1 cellular context compared by ENCODE assay signal in the genomic region with DNA sequence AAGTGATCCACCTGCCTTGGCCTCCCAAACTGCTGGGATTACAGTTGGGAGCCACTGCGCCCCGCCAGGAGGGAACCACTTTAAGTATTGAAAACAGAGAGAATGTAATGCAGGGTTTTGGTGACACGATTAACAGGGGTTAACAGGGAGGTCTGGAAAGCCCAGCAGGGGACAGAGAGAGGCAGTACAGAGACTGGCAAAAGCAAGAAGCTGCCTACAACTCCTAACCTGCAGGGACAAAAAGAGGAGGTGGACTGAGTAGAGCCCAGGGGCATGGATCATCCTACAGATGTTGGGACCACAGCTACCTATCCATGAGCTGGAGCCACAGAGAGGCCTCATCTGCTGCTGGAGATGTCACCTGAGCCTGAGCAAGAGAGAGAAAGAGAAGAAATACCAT.
TF ChIP-seq lines count a peak whose summit lies in the region.

No MANE protein-coding gene starts in this region.

TF ChIP-seq in K562, 482 proteins besides CTCF, POLR2A, EP300 and RAD21:
- TF ChIP-seq, protein P1, sequence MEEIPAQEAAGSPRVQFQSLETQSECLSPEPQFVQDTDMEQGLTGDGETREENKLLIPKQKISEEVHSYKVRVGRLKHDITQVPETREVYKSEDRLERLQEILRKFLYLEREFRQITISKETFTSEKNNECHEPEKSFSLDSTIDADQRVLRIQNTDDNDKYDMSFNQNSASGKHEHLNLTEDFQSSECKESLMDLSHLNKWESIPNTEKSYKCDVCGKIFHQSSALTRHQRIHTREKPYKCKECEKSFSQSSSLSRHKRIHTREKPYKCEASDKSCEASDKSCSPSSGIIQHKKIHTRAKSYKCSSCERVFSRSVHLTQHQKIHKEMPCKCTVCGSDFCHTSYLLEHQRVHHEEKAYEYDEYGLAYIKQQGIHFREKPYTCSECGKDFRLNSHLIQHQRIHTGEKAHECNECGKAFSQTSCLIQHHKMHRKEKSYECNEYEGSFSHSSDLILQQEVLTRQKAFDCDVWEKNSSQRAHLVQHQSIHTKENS (CRISPR knock-in tag; IDR thresholded peaks at IDR 0.05), result no peak
- TF ChIP-seq MEIS2 (IDR thresholded peaks at IDR 0.05; ENCODE audit: partially characterized antibody), result no peak
- TF ChIP-seq, protein P2, sequence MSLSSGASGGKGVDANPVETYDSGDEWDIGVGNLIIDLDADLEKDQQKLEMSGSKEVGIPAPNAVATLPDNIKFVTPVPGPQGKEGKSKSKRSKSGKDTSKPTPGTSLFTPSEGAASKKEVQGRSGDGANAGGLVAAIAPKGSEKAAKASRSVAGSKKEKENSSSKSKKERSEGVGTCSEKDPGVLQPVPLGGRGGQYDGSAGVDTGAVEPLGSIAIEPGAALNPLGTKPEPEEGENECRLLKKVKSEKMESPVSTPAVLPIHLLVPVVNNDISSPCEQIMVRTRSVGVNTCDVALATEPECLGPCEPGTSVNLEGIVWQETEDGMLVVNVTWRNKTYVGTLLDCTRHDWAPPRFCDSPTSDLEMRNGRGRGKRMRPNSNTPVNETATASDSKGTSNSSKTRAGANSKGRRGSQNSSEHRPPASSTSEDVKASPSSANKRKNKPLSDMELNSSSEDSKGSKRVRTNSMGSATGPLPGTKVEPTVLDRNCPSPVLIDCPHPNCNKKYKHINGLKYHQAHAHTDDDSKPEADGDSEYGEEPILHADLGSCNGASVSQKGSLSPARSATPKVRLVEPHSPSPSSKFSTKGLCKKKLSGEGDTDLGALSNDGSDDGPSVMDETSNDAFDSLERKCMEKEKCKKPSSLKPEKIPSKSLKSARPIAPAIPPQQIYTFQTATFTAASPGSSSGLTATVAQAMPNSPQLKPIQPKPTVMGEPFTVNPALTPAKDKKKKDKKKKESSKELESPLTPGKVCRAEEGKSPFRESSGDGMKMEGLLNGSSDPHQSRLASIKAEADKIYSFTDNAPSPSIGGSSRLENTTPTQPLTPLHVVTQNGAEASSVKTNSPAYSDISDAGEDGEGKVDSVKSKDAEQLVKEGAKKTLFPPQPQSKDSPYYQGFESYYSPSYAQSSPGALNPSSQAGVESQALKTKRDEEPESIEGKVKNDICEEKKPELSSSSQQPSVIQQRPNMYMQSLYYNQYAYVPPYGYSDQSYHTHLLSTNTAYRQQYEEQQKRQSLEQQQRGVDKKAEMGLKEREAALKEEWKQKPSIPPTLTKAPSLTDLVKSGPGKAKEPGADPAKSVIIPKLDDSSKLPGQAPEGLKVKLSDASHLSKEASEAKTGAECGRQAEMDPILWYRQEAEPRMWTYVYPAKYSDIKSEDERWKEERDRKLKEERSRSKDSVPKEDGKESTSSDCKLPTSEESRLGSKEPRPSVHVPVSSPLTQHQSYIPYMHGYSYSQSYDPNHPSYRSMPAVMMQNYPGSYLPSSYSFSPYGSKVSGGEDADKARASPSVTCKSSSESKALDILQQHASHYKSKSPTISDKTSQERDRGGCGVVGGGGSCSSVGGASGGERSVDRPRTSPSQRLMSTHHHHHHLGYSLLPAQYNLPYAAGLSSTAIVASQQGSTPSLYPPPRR (CRISPR knock-in tag; IDR thresholded peaks at IDR 0.05; ENCODE audit: borderline replicate concordance), result no peak
- no peak for TF ChIP-seq SRSF3 (IDR thresholded peaks at IDR 0.05; ENCODE audit: insufficient read depth, low read length)
- TF ChIP-seq ZBTB1 (CRISPR knock-in tag; IDR thresholded peaks at IDR 0.05; ENCODE audit: borderline replicate concordance, low read depth), result no peak
- no peak for TF ChIP-seq KLF1 (tag; IDR thresholded peaks at IDR 0.05)
- TF ChIP-seq TEAD2 (tag; IDR thresholded peaks at IDR 0.05), result no peak
- TF ChIP-seq U2AF1 (optimal IDR thresholded peaks at IDR 0.05; ENCODE audit: low read depth, low read length), result no peak
- TF ChIP-seq, protein P3, sequence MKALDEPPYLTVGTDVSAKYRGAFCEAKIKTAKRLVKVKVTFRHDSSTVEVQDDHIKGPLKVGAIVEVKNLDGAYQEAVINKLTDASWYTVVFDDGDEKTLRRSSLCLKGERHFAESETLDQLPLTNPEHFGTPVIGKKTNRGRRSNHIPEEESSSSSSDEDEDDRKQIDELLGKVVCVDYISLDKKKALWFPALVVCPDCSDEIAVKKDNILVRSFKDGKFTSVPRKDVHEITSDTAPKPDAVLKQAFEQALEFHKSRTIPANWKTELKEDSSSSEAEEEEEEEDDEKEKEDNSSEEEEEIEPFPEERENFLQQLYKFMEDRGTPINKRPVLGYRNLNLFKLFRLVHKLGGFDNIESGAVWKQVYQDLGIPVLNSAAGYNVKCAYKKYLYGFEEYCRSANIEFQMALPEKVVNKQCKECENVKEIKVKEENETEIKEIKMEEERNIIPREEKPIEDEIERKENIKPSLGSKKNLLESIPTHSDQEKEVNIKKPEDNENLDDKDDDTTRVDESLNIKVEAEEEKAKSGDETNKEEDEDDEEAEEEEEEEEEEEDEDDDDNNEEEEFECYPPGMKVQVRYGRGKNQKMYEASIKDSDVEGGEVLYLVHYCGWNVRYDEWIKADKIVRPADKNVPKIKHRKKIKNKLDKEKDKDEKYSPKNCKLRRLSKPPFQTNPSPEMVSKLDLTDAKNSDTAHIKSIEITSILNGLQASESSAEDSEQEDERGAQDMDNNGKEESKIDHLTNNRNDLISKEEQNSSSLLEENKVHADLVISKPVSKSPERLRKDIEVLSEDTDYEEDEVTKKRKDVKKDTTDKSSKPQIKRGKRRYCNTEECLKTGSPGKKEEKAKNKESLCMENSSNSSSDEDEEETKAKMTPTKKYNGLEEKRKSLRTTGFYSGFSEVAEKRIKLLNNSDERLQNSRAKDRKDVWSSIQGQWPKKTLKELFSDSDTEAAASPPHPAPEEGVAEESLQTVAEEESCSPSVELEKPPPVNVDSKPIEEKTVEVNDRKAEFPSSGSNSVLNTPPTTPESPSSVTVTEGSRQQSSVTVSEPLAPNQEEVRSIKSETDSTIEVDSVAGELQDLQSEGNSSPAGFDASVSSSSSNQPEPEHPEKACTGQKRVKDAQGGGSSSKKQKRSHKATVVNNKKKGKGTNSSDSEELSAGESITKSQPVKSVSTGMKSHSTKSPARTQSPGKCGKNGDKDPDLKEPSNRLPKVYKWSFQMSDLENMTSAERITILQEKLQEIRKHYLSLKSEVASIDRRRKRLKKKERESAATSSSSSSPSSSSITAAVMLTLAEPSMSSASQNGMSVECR (CRISPR knock-in tag; IDR thresholded peaks at IDR 0.05), result no peak
- no peak for TF ChIP-seq TBP (optimal IDR thresholded peaks at IDR 0.05; ENCODE audit: low read depth, low read length)
- TF ChIP-seq L3MBTL2 (IDR thresholded peaks at IDR 0.05), result no peak
- no peak for TF ChIP-seq POLR2B (IDR thresholded peaks at IDR 0.05; ENCODE audit: low read depth, partially characterized antibody)
- TF ChIP-seq ZNF445 (CRISPR knock-in tag; IDR thresholded peaks at IDR 0.05; ENCODE audit: low read depth), result no peak
